Comparison of ENCODE assay signal across 18 cellular contexts in genomic region chr5:79602884-79603283, GRCh38.
"Had no signal": no experiment of that assay in that cellular context is flagged by ENCODE, and none has a peak within 500 bp of the region (broad histone marks: within the 10 kb centered on the region; RNA-seq: fewer than 3 reads in every experiment).

No MANE protein-coding gene starts in this region.

- H3K9me3 ChIP-seq: body of pancreas, esophagus squamous epithelium, sigmoid colon, thyroid gland had no signal

- DNase-seq: activated CD4-positive, alpha-beta T cell treated with anti-CD3 and anti-CD28 coated beads for 48 hours; activated CD4-positive, CD25-positive, alpha-beta regulatory T cell; activated CD8-positive, alpha-beta T cell treated with anti-CD3 and anti-CD28 coated beads for 36 hours; activated naive CD4-positive, alpha-beta T cell; activated T-cell treated with anti-CD3 and anti-CD28 coated beads, Interleukin-2, amount 50 U/mL, for 1 hour; body of pancreas; dermis blood vessel endothelial cell; effector memory CD4-positive, alpha-beta T cell; esophagus squamous epithelium; immature natural killer cell; mesenchymal stem cell; naive thymus-derived CD4-positive, alpha-beta T cell; sigmoid colon; stimulated activated CD4-positive, alpha-beta T cell treated with anti-CD3 and anti-CD28 coated beads, Interleukin-4, amount 100 ng/mL, for 4 hours; T-helper 2 cell; thyroid gland had no signal

- H3K4me1 ChIP-seq: body of pancreas, esophagus squamous epithelium, sigmoid colon had no signal

- ATAC-seq: activated CD8-positive, alpha-beta T cell treated with anti-CD3 and anti-CD28 coated beads for 36 hours; activated T-helper 17 cell treated with anti-CD3 and anti-CD28 coated beads, Interleukin-2, amount 50 U/mL, for 72 hours; body of pancreas; naive thymus-derived CD4-positive, alpha-beta T cell; stimulated activated memory B cell treated with anti-CD40 and anti-IgM and Interleukin-4, amounts not matched to agents 10 μg/mL and 1 μg/mL and 100 μg/mL, for 72 hours had no signal

- H3K36me3 ChIP-seq: esophagus squamous epithelium, sigmoid colon, thyroid gland had no signal

- H3K27ac ChIP-seq: body of pancreas, esophagus squamous epithelium, sigmoid colon, thyroid gland had no signal

- H3K27me3 ChIP-seq: body of pancreas, esophagus squamous epithelium, sigmoid colon, thyroid gland had no signal

- H3K4me3 ChIP-seq: body of pancreas, esophagus squamous epithelium, sigmoid colon, thyroid gland had no signal
